ENCODE assay signal across 1 cellular context in the genomic region with DNA sequence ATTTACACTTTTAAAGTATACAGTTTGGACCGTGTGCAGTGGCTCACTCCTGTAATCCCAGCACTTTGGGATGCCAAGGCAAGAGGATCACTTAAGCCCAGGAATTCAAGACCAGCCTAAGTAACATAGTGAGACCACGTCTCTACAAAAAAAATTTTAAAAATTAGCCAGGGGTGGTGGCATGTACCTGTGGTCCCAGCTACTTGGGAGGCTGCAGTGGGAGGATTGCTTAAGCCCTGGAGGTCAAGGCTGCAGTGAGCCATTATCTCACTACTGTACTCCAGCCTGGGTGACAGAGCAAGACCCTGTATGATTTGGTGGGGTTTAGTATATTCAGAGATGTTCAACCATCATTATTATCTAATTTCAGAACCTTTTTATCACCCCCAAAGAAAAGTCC.
TF ChIP-seq lines count a peak whose summit lies in the region.

No MANE protein-coding gene starts in this region.

TF ChIP-seq in GM12878, 131 proteins besides CTCF, POLR2A, EP300 and RAD21:
- TF ChIP-seq CHD2 (IDR thresholded peaks at IDR 0.05; ENCODE audit: borderline replicate concordance, low read depth, low read length) (no peak), PAX5 (IDR thresholded peaks at IDR 0.05; ENCODE audit: borderline replicate concordance, low read depth, low read length) (no peak), MYC (IDR thresholded peaks at IDR 0.05; ENCODE audit: insufficient read depth, insufficient read length, insufficient replicate concordance, low read length, severe bottlenecking) (no peak)
